Comparison of ENCODE assay signal across 21 cellular contexts in genomic region chr6:96724641-96725040, GRCh38.
"Had no signal": no experiment of that assay in that cellular context is flagged by ENCODE, and none has a peak within 500 bp of the region (broad histone marks: within the 10 kb centered on the region; RNA-seq: fewer than 3 reads in every experiment).

No MANE protein-coding gene starts in this region.

- H3K27me3 ChIP-seq: MG63, Peyer's patch, SJCRH30 had no signal

- H3K36me3 ChIP-seq: MG63, Peyer's patch, SJCRH30 had no signal

- H3K4me3 ChIP-seq: MG63, Peyer's patch, SJCRH30 had no signal

- H3K4me1 ChIP-seq: Peyer's patch, SJCRH30 had no signal

- H3K9me3 ChIP-seq: MG63, Peyer's patch, SJCRH30, SK-N-SH had no signal

- DNase-seq: activated CD4-positive, alpha-beta T cell treated with anti-CD3 and anti-CD28 coated beads, Interleukin-2, amount 10 ng/mL, durations not matched to agents 24 days and 14 days; activated CD4-positive, alpha-beta T cell treated with anti-CD3 and anti-CD28 coated beads, Interleukin-2, amount 50 U/mL, for 48 hours; activated CD4-positive, CD25-positive, alpha-beta regulatory T cell treated with anti-CD3 and anti-CD28 coated beads, Interleukin-2, amount 50 U/mL, for 72 hours; activated CD8-positive, alpha-beta memory T cell treated with anti-CD3 and anti-CD28 coated beads, Interleukin-2, amount 10 ng/mL, durations not matched to agents 7 days and 5 days; activated effector memory CD4-positive, alpha-beta T cell treated with Interleukin-2 at 50 U/mL for 16 hours; activated naive CD4-positive, alpha-beta T cell; activated T-cell treated with anti-CD3 and anti-CD28 coated beads, Interleukin-2, amount 50 U/mL, for 24 hours; aorta; central memory CD4-positive, alpha-beta T cell; MG63; MV-4-11; NCI-H1105; NCI-H1436; NCI-H187; NCI-H2081; NK-92 treated with Interleukin-12 subunit alpha and Interleukin-12 subunit beta, amount 100 ng/mL, for 24 hours; Peyer's patch; Right ventricle myocardium superior; SJCRH30; SK-N-SH had no signal

- H3K27ac ChIP-seq: Peyer's patch, RWPE1, SJCRH30 had no signal
